Comparison of ENCODE assay signal across 1 cellular context in the genomic region with DNA sequence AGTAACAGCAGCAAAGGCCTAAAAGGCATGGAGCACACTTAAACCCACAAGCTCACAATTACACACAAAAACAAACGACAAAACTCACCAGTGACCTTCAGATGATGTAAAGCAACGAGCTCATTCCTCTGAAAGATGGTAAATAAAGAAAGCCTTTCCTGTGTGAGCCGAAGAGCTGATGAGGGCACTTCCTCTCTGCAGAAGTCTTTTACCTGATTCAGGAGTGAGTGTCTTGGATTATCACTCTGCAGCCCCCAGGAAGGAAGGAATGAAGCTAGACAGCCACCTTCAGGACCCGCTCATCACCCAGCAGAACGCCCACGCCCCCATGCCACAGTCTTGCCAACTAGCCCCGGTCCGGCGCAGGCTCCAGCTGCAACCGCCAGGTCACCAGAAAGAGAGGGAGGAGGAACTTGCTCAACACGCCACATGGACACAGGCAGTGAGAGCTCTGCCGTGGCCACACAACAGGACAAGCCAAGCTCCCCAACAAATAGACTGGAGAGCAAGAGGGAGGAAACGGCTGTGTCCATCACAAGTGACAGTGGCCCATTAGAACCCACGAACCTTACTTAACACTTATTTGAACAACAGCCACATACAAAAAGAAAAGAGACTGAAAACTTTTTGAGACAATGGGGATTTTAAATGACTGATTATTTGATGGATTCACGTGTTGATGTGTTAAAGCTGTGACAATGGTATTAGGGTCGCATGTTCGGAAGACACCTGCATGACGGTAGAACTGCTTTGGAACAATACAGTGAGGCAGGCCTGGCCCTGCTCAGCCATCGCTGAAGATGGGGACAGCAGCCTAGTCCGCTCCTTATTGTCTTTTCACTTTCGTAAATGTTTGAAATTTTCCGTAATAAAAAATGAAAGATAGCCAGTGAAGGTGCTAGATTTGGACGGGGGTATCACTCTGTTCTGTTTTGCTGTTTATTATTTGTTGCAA.
TF ChIP-seq lines count a peak whose summit lies in the region.

No MANE protein-coding gene starts in this region.

TF ChIP-seq in HepG2, 621 proteins besides CTCF, POLR2A, EP300 and RAD21 (continued from another document):
- TF ChIP-seq, protein P1, sequence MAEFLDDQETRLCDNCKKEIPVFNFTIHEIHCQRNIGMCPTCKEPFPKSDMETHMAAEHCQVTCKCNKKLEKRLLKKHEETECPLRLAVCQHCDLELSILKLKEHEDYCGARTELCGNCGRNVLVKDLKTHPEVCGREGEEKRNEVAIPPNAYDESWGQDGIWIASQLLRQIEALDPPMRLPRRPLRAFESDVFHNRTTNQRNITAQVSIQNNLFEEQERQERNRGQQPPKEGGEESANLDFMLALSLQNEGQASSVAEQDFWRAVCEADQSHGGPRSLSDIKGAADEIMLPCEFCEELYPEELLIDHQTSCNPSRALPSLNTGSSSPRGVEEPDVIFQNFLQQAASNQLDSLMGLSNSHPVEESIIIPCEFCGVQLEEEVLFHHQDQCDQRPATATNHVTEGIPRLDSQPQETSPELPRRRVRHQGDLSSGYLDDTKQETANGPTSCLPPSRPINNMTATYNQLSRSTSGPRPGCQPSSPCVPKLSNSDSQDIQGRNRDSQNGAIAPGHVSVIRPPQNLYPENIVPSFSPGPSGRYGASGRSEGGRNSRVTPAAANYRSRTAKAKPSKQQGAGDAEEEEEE (CRISPR knock-in tag; IDR thresholded peaks at IDR 0.05; ENCODE audit: borderline replicate concordance), result no peak
- TF ChIP-seq, protein P2, sequence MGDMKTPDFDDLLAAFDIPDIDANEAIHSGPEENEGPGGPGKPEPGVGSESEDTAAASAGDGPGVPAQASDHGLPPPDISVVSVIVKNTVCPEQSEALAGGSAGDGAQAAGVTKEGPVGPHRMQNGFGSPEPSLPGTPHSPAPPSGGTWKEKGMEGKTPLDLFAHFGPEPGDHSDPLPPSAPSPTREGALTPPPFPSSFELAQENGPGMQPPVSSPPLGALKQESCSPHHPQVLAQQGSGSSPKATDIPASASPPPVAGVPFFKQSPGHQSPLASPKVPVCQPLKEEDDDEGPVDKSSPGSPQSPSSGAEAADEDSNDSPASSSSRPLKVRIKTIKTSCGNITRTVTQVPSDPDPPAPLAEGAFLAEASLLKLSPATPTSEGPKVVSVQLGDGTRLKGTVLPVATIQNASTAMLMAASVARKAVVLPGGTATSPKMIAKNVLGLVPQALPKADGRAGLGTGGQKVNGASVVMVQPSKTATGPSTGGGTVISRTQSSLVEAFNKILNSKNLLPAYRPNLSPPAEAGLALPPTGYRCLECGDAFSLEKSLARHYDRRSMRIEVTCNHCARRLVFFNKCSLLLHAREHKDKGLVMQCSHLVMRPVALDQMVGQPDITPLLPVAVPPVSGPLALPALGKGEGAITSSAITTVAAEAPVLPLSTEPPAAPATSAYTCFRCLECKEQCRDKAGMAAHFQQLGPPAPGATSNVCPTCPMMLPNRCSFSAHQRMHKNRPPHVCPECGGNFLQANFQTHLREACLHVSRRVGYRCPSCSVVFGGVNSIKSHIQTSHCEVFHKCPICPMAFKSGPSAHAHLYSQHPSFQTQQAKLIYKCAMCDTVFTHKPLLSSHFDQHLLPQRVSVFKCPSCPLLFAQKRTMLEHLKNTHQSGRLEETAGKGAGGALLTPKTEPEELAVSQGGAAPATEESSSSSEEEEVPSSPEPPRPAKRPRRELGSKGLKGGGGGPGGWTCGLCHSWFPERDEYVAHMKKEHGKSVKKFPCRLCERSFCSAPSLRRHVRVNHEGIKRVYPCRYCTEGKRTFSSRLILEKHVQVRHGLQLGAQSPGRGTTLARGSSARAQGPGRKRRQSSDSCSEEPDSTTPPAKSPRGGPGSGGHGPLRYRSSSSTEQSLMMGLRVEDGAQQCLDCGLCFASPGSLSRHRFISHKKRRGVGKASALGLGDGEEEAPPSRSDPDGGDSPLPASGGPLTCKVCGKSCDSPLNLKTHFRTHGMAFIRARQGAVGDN (CRISPR knock-in tag; IDR thresholded peaks at IDR 0.05), result 0 out of 2 replicates have a peak, but pooled peaks have one; percentile 17
- TF ChIP-seq TRIM22 (IDR thresholded peaks at IDR 0.05), result no peak
- TF ChIP-seq TFAP4 (IDR thresholded peaks at IDR 0.05; ENCODE audit: borderline replicate concordance, low read depth), result no peak
- peak; percentile 83; the same call in 1 of the 2 replicates for TF ChIP-seq ZNF646 (CRISPR knock-in tag; IDR thresholded peaks at IDR 0.05)
- TF ChIP-seq ZNF709 (CRISPR knock-in tag; IDR thresholded peaks at IDR 0.05), result 0 out of 2 replicates have a peak, but pooled peaks have one; percentile 27
- TF ChIP-seq ZBTB33 (CRISPR knock-in tag; IDR thresholded peaks at IDR 0.05), result peak; percentile 39; the same call in 1 of the 2 replicates
- TF ChIP-seq MTA3 (CRISPR knock-in tag; IDR thresholded peaks at IDR 0.05), result no peak
- TF ChIP-seq KLF15 (CRISPR knock-in tag; IDR thresholded peaks at IDR 0.05; ENCODE audit: borderline replicate concordance), result no peak
- no peak for TF ChIP-seq ZNF740 (CRISPR knock-in tag; IDR thresholded peaks at IDR 0.05)
- TF ChIP-seq SIN3A (IDR thresholded peaks at IDR 0.05; ENCODE audit: borderline replicate concordance, low read depth, low read length), result no peak
- TF ChIP-seq, protein P3, sequence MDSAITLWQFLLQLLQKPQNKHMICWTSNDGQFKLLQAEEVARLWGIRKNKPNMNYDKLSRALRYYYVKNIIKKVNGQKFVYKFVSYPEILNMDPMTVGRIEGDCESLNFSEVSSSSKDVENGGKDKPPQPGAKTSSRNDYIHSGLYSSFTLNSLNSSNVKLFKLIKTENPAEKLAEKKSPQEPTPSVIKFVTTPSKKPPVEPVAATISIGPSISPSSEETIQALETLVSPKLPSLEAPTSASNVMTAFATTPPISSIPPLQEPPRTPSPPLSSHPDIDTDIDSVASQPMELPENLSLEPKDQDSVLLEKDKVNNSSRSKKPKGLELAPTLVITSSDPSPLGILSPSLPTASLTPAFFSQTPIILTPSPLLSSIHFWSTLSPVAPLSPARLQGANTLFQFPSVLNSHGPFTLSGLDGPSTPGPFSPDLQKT (CRISPR knock-in tag; IDR thresholded peaks at IDR 0.05; ENCODE audit: borderline replicate concordance), result no peak
- no peak for TF ChIP-seq CHD4 (IDR thresholded peaks at IDR 0.05; ENCODE audit: borderline replicate concordance, low read length)
- TF ChIP-seq KDM3A (CRISPR knock-in tag; IDR thresholded peaks at IDR 0.05; ENCODE audit: low read depth), result no peak
- TF ChIP-seq U2AF2 (IDR thresholded peaks at IDR 0.05; ENCODE audit: low read depth, low read length), result no peak
- TF ChIP-seq REXO4 (CRISPR knock-in tag; IDR thresholded peaks at IDR 0.05; ENCODE audit: borderline replicate concordance), result no peak
- TF ChIP-seq SETDB1 (CRISPR knock-in tag; IDR thresholded peaks at IDR 0.05; ENCODE audit: borderline replicate concordance), result no peak
- TF ChIP-seq, protein P4, sequence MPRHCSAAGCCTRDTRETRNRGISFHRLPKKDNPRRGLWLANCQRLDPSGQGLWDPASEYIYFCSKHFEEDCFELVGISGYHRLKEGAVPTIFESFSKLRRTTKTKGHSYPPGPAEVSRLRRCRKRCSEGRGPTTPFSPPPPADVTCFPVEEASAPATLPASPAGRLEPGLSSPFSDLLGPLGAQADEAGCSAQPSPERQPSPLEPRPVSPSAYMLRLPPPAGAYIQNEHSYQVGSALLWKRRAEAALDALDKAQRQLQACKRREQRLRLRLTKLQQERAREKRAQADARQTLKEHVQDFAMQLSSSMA (CRISPR knock-in tag; IDR thresholded peaks at IDR 0.05), result no peak
- TF ChIP-seq TBX3 (IDR thresholded peaks at IDR 0.05; ENCODE audit: borderline replicate concordance), result no peak
